ENCODE assay signal across 1 cellular context in genomic region chr6:31771992-31772358, GRCh38.
TF ChIP-seq lines count a peak whose summit lies in the region.

No MANE protein-coding gene starts in this region.

TF ChIP-seq in HEK293, 187 proteins besides CTCF, POLR2A, EP300 and RAD21 (continued from another document):
- TF ChIP-seq ZNF184 (tag by site-specific recombination; IDR thresholded peaks at IDR 0.05) = no peak
- TF ChIP-seq ZNF571 (tag by site-specific recombination; IDR thresholded peaks at IDR 0.05) = no peak
- no peak for TF ChIP-seq PRDM4 (tag by site-specific recombination; IDR thresholded peaks at IDR 0.05)
- peak; percentile 43 for TF ChIP-seq EGR2 (tag by site-specific recombination; IDR thresholded peaks at IDR 0.05; ENCODE audit: low read depth)
- no peak for TF ChIP-seq ZNF146 (tag by site-specific recombination; IDR thresholded peaks at IDR 0.05)
- no peak for TF ChIP-seq ZNF174 (tag by site-specific recombination; IDR thresholded peaks at IDR 0.05)
- peak; percentile 48 for TF ChIP-seq ZFHX2 (tag by site-specific recombination; conservative IDR thresholded peaks at IDR 0.05)
- no peak for TF ChIP-seq ZNF701 (tag by site-specific recombination; IDR thresholded peaks at IDR 0.05)
- TF ChIP-seq ZBTB21 (tag by site-specific recombination; IDR thresholded peaks at IDR 0.05) = no peak
- TF ChIP-seq PRDM1 (tag by site-specific recombination; IDR thresholded peaks at IDR 0.05) = peak; percentile 61
- TF ChIP-seq ZNF600 (tag by site-specific recombination; IDR thresholded peaks at IDR 0.05) = 0 out of 2 replicates have a peak, but pooled peaks have one; percentile 34
- TF ChIP-seq ZSCAN4 (tag by site-specific recombination; IDR thresholded peaks at IDR 0.05) = no peak
- no peak for TF ChIP-seq ZNF830 (tag by site-specific recombination; IDR thresholded peaks at IDR 0.05; ENCODE audit: low read depth)
- no peak for TF ChIP-seq ZNF16 (tag by site-specific recombination; IDR thresholded peaks at IDR 0.05; ENCODE audit: low read depth)
